In the genomic region with DNA sequence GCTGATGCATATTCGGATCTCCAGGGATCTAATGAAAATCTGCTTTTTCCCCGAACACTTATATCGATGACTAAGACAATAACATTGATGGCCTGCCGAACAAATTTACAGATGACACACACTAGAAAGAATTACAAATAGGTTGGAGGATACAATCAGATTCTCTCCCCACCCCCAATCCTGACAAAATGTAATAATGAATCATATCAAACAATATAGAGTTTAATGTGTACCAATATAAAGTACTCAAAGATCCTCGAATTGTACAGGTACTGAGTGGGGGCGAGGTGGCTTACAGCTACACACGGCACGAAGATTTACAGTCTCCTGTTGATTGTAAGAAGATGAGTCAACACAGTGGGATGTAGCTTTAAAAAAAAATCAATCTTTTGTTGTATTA, we compare ENCODE assay signal across 12 cellular contexts.
"Had no signal": no experiment of that assay in that cellular context is flagged by ENCODE, and none has a peak within 500 bp of the region (broad histone marks: within the 10 kb centered on the region; RNA-seq: fewer than 3 reads in every experiment).

No MANE protein-coding gene starts in this region.

- H3K4me3 Mint-ChIP-seq: activated naive CD8-positive, alpha-beta T cell treated with anti-CD3 and anti-CD28 coated beads, Interleukin-2, amount 10 ng/mL, durations not matched to agents 7 days and 5 days; naive thymus-derived CD8-positive, alpha-beta T cell had no signal

- H3K27ac Mint-ChIP-seq: activated naive CD8-positive, alpha-beta T cell treated with anti-CD3 and anti-CD28 coated beads, Interleukin-2, amount 10 ng/mL, durations not matched to agents 7 days and 5 days; naive thymus-derived CD8-positive, alpha-beta T cell had no signal

- H3K9me3 Mint-ChIP-seq: naive thymus-derived CD8-positive, alpha-beta T cell had no signal

- H3K4me1 ChIP-seq: left lung had no signal

- H3K9me3 ChIP-seq: left lung, mucosa of descending colon had no signal

- H3K4me3 ChIP-seq: left lung, mucosa of descending colon had no signal

- H3K36me3 Mint-ChIP-seq: naive thymus-derived CD8-positive, alpha-beta T cell had no signal

- DNase-seq: activated naive CD4-positive, alpha-beta T cell; activated naive CD8-positive, alpha-beta T cell treated with anti-CD3 and anti-CD28 coated beads, Interleukin-2, amount 10 ng/mL, durations not matched to agents 7 days and 5 days; activated T-cell treated with anti-CD3 and anti-CD28 coated beads for 4 hours; erythroblast; left lung; mammary epithelial cell; mucosa of descending colon; naive thymus-derived CD8-positive, alpha-beta T cell; stimulated activated CD4-positive, alpha-beta T cell treated with anti-CD3 and anti-CD28 coated beads, Interleukin-12 subunit alpha, Interleukin-12 subunit beta, amount 100 ng/mL, for 4 hours; stimulated activated CD4-positive, alpha-beta T cell treated with anti-CD3 and anti-CD28 coated beads, Interleukin-2, amount 100 ng/mL, for 24 hours; T-helper 2 cell had no signal

- H3K27ac ChIP-seq: left lung had no signal

- H3K27me3 ChIP-seq: left lung had no signal

- H3K4me1 Mint-ChIP-seq: activated naive CD8-positive, alpha-beta T cell treated with anti-CD3 and anti-CD28 coated beads, Interleukin-2, amount 10 ng/mL, durations not matched to agents 7 days and 5 days; naive thymus-derived CD8-positive, alpha-beta T cell had no signal

- FAIRE-seq: keratinocyte had no signal

- ATAC-seq: left lung; mucosa of descending colon; naive thymus-derived CD8-positive, alpha-beta T cell had no signal

- H3K36me3 ChIP-seq: left lung had no signal
